ENCODE assay signal across 8 cellular contexts in the genomic region with DNA sequence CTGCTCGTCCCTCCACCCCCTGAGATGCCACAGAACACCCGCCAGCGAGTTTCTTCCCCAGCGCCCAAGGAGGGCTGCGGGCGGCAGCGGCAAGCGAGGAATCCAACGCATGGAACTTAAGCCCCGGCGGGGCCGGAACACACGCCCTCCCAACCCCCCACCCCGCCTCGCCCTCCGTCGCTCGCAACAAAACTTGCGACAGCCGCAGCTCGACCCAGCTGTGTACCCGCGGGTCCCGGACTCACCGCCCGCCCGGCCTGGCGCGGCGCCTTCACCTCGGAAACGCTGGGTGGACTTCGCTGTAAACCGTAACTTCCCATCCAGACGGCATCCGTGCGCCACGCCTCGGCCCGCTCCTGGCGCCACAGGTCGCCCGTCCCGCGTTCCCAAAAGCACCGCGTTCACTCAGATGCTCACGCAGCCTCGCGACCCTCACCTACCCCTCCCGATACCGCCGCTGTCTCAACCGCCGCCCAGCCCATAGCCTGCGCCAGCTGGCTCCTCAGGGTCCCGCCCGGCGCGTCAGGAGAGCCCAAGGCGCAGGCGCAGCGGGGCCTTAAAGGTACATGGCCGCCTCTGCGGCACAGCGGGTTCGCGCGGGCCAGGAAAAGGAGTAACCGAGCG. TPM values are rescaled to one million over a fixed set of nuclear protein-coding genes. Genes with fewer than 3 reads are reported as not detected.
DNase-seq lines count a peak whose midpoint lies in the region; ATAC-seq and TF ChIP-seq lines count a peak whose summit lies in the region.
"Not testable (repeated sequence)": the region's sequence is repeated elsewhere in the genome, so short reads cannot be mapped to it uniquely, and the experiment has no call there.

A gene with protein sequence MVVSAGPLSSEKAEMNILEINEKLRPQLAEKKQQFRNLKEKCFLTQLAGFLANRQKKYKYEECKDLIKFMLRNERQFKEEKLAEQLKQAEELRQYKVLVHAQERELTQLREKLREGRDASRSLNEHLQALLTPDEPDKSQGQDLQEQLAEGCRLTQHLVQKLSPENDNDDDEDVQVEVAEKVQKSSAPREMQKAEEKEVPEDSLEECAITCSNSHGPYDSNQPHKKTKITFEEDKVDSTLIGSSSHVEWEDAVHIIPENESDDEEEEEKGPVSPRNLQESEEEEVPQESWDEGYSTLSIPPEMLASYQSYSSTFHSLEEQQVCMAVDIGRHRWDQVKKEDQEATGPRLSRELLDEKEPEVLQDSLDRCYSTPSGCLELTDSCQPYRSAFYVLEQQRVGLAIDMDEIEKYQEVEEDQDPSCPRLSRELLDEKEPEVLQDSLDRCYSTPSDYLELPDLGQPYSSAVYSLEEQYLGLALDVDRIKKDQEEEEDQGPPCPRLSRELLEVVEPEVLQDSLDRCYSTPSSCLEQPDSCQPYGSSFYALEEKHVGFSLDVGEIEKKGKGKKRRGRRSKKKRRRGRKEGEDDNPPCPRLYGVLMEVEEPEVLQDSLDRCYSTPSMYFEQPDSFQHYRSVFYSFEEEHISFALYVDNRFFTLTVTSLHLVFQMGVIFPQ (minus strand): TSS at position 534 of the 624 bp plus-strand sequence. CDS start 21,666 bp downstream, outside the sequence.

- H3K79me2 ChIP-seq in GM23338 (replicated peaks; ENCODE audit: insufficient read depth) = not testable (repeated sequence)
- H3K79me2 ChIP-seq in KMS-11 (ENCODE audit: insufficient read depth, low read depth) = peaks cover 24% of the 10 kb centered on the region; the same call in 1 of the 2 replicates

- not testable (repeated sequence) for H3K4me1 ChIP-seq in GM23338 (ENCODE audit: insufficient read depth)
- peaks cover 16% of the 10 kb centered on the region for H3K4me1 ChIP-seq in KMS-11 (ENCODE audit: low read depth, poor library complexity, severe bottlenecking)

- H3K9ac ChIP-seq in KMS-11 = peak within 1 kb of the TSS; percentile 71

- H4K20me1 ChIP-seq in GM23338 (replicated peaks; ENCODE audit: insufficient read depth); KMS-11 (ENCODE audit: insufficient read depth): not testable (repeated sequence)

- H3K27me3 ChIP-seq in GM23338 (ENCODE audit: insufficient read depth) = peaks cover 18% of the 10 kb centered on the region
- H3K27me3 ChIP-seq in KMS-11 (ENCODE audit: insufficient read depth, low read depth) = not testable (repeated sequence)

- H3K9me2 ChIP-seq in GM23338 (ENCODE audit: insufficient read depth) = not testable (repeated sequence)

- peak; percentile 33 for DNase-seq in DMS79 (lab: John Stamatoyannopoulos, UW)
- peak; percentile 67 for DNase-seq in GM23338 (ENCODE audit: low spot score)
- peak; percentile 72 for DNase-seq in activated naive CD4-positive, alpha-beta T cell treated with anti-CD3 and anti-CD28 coated beads for 36 hours
- peak; percentile 5 for DNase-seq in fibroblast of the conjunctiva (ENCODE audit: low read depth)
- peak; percentile 65 for DNase-seq in natural killer cell treated with Interleukin-12 subunit alpha and Interleukin-12 subunit beta and Interleukin-15 and Interleukin-18, amount 100 ng/mL, for 72 hours (ENCODE audit: low spot score)
- peak; percentile 49 for DNase-seq in stimulated activated CD8-positive, alpha-beta memory T cell treated with anti-CD3 and anti-CD28 coated beads, Interleukin-7, amount 100 ng/mL, for 24 hours (ENCODE audit: low read depth)

- CTCF ChIA-PET in activated naive CD4-positive, alpha-beta T cell treated with anti-CD3 and anti-CD28 coated beads for 36 hours (lab: Charles Lee) = not testable (repeated sequence)

- not testable (repeated sequence) for H3K36me3 ChIP-seq in GM23338 (ENCODE audit: insufficient read depth); KMS-11 (ENCODE audit: insufficient read depth)

- not testable (repeated sequence) for H3K36me3 Mint-ChIP-seq in GM23338 (ENCODE audit: low read depth); activated naive CD4-positive, alpha-beta T cell treated with anti-CD3 and anti-CD28 coated beads for 36 hours (ENCODE audit: low read depth); natural killer cell treated with Interleukin-12 subunit alpha and Interleukin-12 subunit beta and Interleukin-15 and Interleukin-18, amount 100 ng/mL, for 72 hours

- H3K4me1 Mint-ChIP-seq in GM23338; activated naive CD4-positive, alpha-beta T cell treated with anti-CD3 and anti-CD28 coated beads for 36 hours (ENCODE audit: low read depth); natural killer cell treated with Interleukin-12 subunit alpha and Interleukin-12 subunit beta and Interleukin-15 and Interleukin-18, amount 100 ng/mL, for 72 hours (ENCODE audit: low read depth in 2 of 2): not testable (repeated sequence)

- H3K27ac ChIP-seq in GM23338 (ENCODE audit: low read depth) = not testable (repeated sequence)
- H3K27ac ChIP-seq in KMS-11 = peak within 1 kb of the TSS; percentile 58

- ATAC-seq in GM23338 (peak; percentile 98), SK-N-SH treated with all-trans-retinoic acid at 6 μM for 48 hours (peak; percentile 99)
- peak; percentile 93 to 97 for ATAC-seq in natural killer cell treated with Interleukin-12 subunit alpha and Interleukin-12 subunit beta and Interleukin-15 and Interleukin-18, amount 100 ng/mL, for 72 hours

- H3K4me2 ChIP-seq in GM23338 (peak within 1 kb of the TSS; percentile 73), KMS-11 (peak within 1 kb of the TSS; percentile 68)

- TF ChIP-seq CTCF in GM23338 (conservative IDR thresholded peaks at IDR 0.05; ENCODE audit: low read depth in 2 of 2); KMS-11 (conservative IDR thresholded peaks at IDR 0.05; ENCODE audit: low read depth, low read length): not testable (repeated sequence)

- not testable (repeated sequence) for H3K9me3 Mint-ChIP-seq in GM23338; activated naive CD4-positive, alpha-beta T cell treated with anti-CD3 and anti-CD28 coated beads for 36 hours; natural killer cell treated with Interleukin-12 subunit alpha and Interleukin-12 subunit beta and Interleukin-15 and Interleukin-18, amount 100 ng/mL, for 72 hours

- intact Hi-C loops in activated naive CD4-positive, alpha-beta T cell treated with anti-CD3 and anti-CD28 coated beads for 36 hours (cut with micrococcal nuclease) = not testable (repeated sequence)

- H3K27me3 Mint-ChIP-seq in GM23338 (ENCODE audit: insufficient read depth, low read depth, poor library complexity); activated naive CD4-positive, alpha-beta T cell treated with anti-CD3 and anti-CD28 coated beads for 36 hours (ENCODE audit: low read depth); natural killer cell treated with Interleukin-12 subunit alpha and Interleukin-12 subunit beta and Interleukin-15 and Interleukin-18, amount 100 ng/mL, for 72 hours: not testable (repeated sequence)

- not testable (repeated sequence) for H2AFZ ChIP-seq in GM23338
- H2AFZ ChIP-seq in KMS-11 (ENCODE audit: low read depth) = peak within 1 kb of the TSS; percentile 88

- not testable (repeated sequence) for H3K27ac Mint-ChIP-seq in GM23338; natural killer cell treated with Interleukin-12 subunit alpha and Interleukin-12 subunit beta and Interleukin-15 and Interleukin-18, amount 100 ng/mL, for 72 hours
- H3K27ac Mint-ChIP-seq in activated naive CD4-positive, alpha-beta T cell treated with anti-CD3 and anti-CD28 coated beads for 36 hours = peak within 1 kb of the TSS; percentile 90

- not testable (repeated sequence) for H3F3A ChIP-seq in GM23338 (replicated peaks; ENCODE audit: low read depth)

- peak within 1 kb of the TSS; percentile 63 for H3K4me3 ChIP-seq in GM23338
- H3K4me3 ChIP-seq in KMS-11 (IDR thresholded peaks at IDR 0.05; ENCODE audit: insufficient read depth, low read depth, low read length) = not testable (repeated sequence)

- H3K4me3 Mint-ChIP-seq in GM23338 = peak within 1 kb of the TSS; percentile 90
- H3K4me3 Mint-ChIP-seq in activated naive CD4-positive, alpha-beta T cell treated with anti-CD3 and anti-CD28 coated beads for 36 hours = peak within 1 kb of the TSS; percentile 98
- H3K4me3 Mint-ChIP-seq in natural killer cell treated with Interleukin-12 subunit alpha and Interleukin-12 subunit beta and Interleukin-15 and Interleukin-18, amount 100 ng/mL, for 72 hours = peak within 1 kb of the TSS; percentile 84

TF ChIP-seq in GM23338, 12 proteins besides CTCF, POLR2A, EP300 and RAD21:
- TF ChIP-seq POLR2AphosphoS5 (IDR thresholded peaks at IDR 0.05; ENCODE audit: low read depth) = 0 out of 2 replicates have a peak, but pooled peaks have one; percentile 28

RNA-seq across cellular contexts. Expression of the gene that starts here (rescaled TPM):
- 6.6 and 12.5 TPM in 2 replicates for total RNA-seq in GM23338 (2014; rRNA removed; shearing (Covaris generic))
- polyA plus RNA-seq in GM23338 (2016; fragmentation: Nextera tagmentation; extraction: Ambion mirVana) = 3.1 and 5.2 TPM in 2 replicates
- total RNA-seq in activated naive CD4-positive, alpha-beta T cell treated with anti-CD3 and anti-CD28 coated beads for 36 hours = 10 to 100 TPM; 47.0 to 48.4 TPM
- total RNA-seq in natural killer cell treated with Interleukin-12 subunit alpha and Interleukin-12 subunit beta and Interleukin-15 and Interleukin-18, amount 100 ng/mL, for 72 hours = 10 to 100 TPM; 29.1 to 39.6 TPM

Comparison
In these comparisons a context has a peak if more than half of its experiments do, and no peak if none do; other contexts are left out.
1. DNase-seq: peak in every context shown above with its lines; median percentile 72 in activated naive CD4-positive, alpha-beta T cell treated with anti-CD3 and anti-CD28 coated beads for 36 hours; 67 in GM23338; 65 in natural killer cell treated with Interleukin-12 subunit alpha and Interleukin-12 subunit beta and Interleukin-15 and Interleukin-18, amount 100 ng/mL, for 72 hours; 49 in stimulated activated CD8-positive, alpha-beta memory T cell treated with anti-CD3 and anti-CD28 coated beads, Interleukin-7, amount 100 ng/mL, for 24 hours; 33 in DMS79; 5 in fibroblast of the conjunctiva.